Comparison of ENCODE assay signal across 1 cellular context in genomic region chr3:42902257-42902656, GRCh38.
TF ChIP-seq lines count a peak whose summit lies in the region.

No MANE protein-coding gene starts in this region.

TF ChIP-seq in K562, 482 proteins besides CTCF, POLR2A, EP300 and RAD21 (continued from another document and continues in another):
- TF ChIP-seq, protein P1, sequence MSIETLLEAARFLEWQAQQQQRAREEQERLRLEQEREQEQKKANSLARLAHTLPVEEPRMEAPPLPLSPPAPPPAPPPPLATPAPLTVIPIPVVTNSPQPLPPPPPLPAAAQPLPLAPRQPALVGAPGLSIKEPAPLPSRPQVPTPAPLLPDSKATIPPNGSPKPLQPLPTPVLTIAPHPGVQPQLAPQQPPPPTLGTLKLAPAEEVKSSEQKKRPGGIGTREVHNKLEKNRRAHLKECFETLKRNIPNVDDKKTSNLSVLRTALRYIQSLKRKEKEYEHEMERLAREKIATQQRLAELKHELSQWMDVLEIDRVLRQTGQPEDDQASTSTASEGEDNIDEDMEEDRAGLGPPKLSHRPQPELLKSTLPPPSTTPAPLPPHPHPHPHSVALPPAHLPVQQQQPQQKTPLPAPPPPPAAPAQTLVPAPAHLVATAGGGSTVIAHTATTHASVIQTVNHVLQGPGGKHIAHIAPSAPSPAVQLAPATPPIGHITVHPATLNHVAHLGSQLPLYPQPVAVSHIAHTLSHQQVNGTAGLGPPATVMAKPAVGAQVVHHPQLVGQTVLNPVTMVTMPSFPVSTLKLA (conservative IDR thresholded peaks at IDR 0.05) = no peak
- TF ChIP-seq, protein P2, sequence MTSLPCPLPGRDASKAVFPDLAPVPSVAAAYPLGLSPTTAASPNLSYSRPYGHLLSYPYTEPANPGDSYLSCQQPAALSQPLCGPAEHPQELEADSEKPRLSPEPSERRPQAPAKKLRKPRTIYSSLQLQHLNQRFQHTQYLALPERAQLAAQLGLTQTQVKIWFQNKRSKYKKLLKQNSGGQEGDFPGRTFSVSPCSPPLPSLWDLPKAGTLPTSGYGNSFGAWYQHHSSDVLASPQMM (CRISPR knock-in tag; IDR thresholded peaks at IDR 0.05) = no peak
- TF ChIP-seq EWSR1 (IDR thresholded peaks at IDR 0.05; ENCODE audit: borderline replicate concordance, low read depth, partially characterized antibody) = no peak
- TF ChIP-seq, protein P3, sequence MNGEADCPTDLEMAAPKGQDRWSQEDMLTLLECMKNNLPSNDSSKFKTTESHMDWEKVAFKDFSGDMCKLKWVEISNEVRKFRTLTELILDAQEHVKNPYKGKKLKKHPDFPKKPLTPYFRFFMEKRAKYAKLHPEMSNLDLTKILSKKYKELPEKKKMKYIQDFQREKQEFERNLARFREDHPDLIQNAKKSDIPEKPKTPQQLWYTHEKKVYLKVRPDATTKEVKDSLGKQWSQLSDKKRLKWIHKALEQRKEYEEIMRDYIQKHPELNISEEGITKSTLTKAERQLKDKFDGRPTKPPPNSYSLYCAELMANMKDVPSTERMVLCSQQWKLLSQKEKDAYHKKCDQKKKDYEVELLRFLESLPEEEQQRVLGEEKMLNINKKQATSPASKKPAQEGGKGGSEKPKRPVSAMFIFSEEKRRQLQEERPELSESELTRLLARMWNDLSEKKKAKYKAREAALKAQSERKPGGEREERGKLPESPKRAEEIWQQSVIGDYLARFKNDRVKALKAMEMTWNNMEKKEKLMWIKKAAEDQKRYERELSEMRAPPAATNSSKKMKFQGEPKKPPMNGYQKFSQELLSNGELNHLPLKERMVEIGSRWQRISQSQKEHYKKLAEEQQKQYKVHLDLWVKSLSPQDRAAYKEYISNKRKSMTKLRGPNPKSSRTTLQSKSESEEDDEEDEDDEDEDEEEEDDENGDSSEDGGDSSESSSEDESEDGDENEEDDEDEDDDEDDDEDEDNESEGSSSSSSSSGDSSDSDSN (IDR thresholded peaks at IDR 0.05; ENCODE audit: borderline replicate concordance in 1 of 2, low read depth in 2 of 2, low read length in 2 of 2) = no peak
- TF ChIP-seq ATF1 (CRISPR knock-in tag; IDR thresholded peaks at IDR 0.05) = no peak
- TF ChIP-seq ATF1 (tag; IDR thresholded peaks at IDR 0.05) = 0 out of 2 replicates have a peak, but pooled peaks have one; percentile 15
- no peak for TF ChIP-seq SREBF2 (CRISPR knock-in tag; IDR thresholded peaks at IDR 0.05)
- no peak for TF ChIP-seq ZNF589 (CRISPR knock-in tag; IDR thresholded peaks at IDR 0.05; ENCODE audit: low read depth)
- peak; percentile 95 for TF ChIP-seq ESRRA (IDR thresholded peaks at IDR 0.05; ENCODE audit: borderline replicate concordance, low read depth)
- no peak for TF ChIP-seq MYBL2 (IDR thresholded peaks at IDR 0.05; ENCODE audit: low read depth)
- TF ChIP-seq MYBL2 (CRISPR knock-in tag; IDR thresholded peaks at IDR 0.05; ENCODE audit: borderline replicate concordance) = no peak
- TF ChIP-seq GABPB2 (CRISPR knock-in tag; conservative IDR thresholded peaks at IDR 0.05) = no peak
- TF ChIP-seq ZNF12 (CRISPR knock-in tag; IDR thresholded peaks at IDR 0.05) = no peak
- TF ChIP-seq ZNF507 (tag; conservative IDR thresholded peaks at IDR 0.05) = no peak
- no peak for TF ChIP-seq ZNF668 (CRISPR knock-in tag; IDR thresholded peaks at IDR 0.05)
- no peak for TF ChIP-seq E2F1 (CRISPR knock-in tag; IDR thresholded peaks at IDR 0.05)
- peak; percentile 81 for TF ChIP-seq CBFA2T3 (IDR thresholded peaks at IDR 0.05)
- TF ChIP-seq ZNF184 (CRISPR knock-in tag; IDR thresholded peaks at IDR 0.05) = no peak
- TF ChIP-seq ARNT (IDR thresholded peaks at IDR 0.05) = no peak
- TF ChIP-seq ZNF584 (CRISPR knock-in tag; IDR thresholded peaks at IDR 0.05; ENCODE audit: low read depth) = 0 out of 2 replicates have a peak, but pooled peaks have one; percentile 72
- no peak for TF ChIP-seq CHAMP1 (IDR thresholded peaks at IDR 0.05)
- no peak for TF ChIP-seq ZBTB5 (IDR thresholded peaks at IDR 0.05)
- no peak for TF ChIP-seq ZNF217 (CRISPR knock-in tag; IDR thresholded peaks at IDR 0.05)
- no peak for TF ChIP-seq THRA (IDR thresholded peaks at IDR 0.05)
- no peak for TF ChIP-seq KLF1 (tag; IDR thresholded peaks at IDR 0.05)
- no peak for TF ChIP-seq ZNF224 (CRISPR knock-in tag; IDR thresholded peaks at IDR 0.05)
- TF ChIP-seq, protein P4, sequence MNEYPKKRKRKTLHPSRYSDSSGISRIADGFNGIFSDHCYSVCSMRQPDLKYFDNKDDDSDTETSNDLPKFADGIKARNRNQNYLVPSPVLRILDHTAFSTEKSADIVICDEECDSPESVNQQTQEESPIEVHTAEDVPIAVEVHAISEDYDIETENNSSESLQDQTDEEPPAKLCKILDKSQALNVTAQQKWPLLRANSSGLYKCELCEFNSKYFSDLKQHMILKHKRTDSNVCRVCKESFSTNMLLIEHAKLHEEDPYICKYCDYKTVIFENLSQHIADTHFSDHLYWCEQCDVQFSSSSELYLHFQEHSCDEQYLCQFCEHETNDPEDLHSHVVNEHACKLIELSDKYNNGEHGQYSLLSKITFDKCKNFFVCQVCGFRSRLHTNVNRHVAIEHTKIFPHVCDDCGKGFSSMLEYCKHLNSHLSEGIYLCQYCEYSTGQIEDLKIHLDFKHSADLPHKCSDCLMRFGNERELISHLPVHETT (CRISPR knock-in tag; conservative IDR thresholded peaks at IDR 0.05 in 1 of 2, IDR thresholded peaks at IDR 0.05 in 1 of 2) = 0 out of 4 replicates have a peak, but pooled peaks of 1 of the 2 experiments have one; percentile 37
- no peak for TF ChIP-seq YBX1 (IDR thresholded peaks at IDR 0.05)
- no peak for TF ChIP-seq NFXL1 (CRISPR knock-in tag; IDR thresholded peaks at IDR 0.05)
- TF ChIP-seq HMG20B (CRISPR knock-in tag; IDR thresholded peaks at IDR 0.05) = no peak
- peak; percentile 34; the same call in 1 of the 2 replicates for TF ChIP-seq RNF2 (IDR thresholded peaks at IDR 0.05)
- no peak for TF ChIP-seq EZH2 (IDR thresholded peaks at IDR 0.05; ENCODE audit: borderline replicate concordance, low read depth, low read length)
- TF ChIP-seq ZNF75A (CRISPR knock-in tag; IDR thresholded peaks at IDR 0.05) = no peak; the same call in 1 of the 2 replicates
- TF ChIP-seq SMARCA4 (IDR thresholded peaks at IDR 0.05) = peak; percentile 24; the same call in 1 of the 2 replicates
- TF ChIP-seq, protein P5, sequence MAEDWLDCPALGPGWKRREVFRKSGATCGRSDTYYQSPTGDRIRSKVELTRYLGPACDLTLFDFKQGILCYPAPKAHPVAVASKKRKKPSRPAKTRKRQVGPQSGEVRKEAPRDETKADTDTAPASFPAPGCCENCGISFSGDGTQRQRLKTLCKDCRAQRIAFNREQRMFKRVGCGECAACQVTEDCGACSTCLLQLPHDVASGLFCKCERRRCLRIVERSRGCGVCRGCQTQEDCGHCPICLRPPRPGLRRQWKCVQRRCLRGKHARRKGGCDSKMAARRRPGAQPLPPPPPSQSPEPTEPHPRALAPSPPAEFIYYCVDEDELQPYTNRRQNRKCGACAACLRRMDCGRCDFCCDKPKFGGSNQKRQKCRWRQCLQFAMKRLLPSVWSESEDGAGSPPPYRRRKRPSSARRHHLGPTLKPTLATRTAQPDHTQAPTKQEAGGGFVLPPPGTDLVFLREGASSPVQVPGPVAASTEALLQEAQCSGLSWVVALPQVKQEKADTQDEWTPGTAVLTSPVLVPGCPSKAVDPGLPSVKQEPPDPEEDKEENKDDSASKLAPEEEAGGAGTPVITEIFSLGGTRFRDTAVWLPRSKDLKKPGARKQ (CRISPR knock-in tag; IDR thresholded peaks at IDR 0.05) = no peak
- TF ChIP-seq ZNF311 (CRISPR knock-in tag; IDR thresholded peaks at IDR 0.05) = no peak
- TF ChIP-seq CEBPG (CRISPR knock-in tag; IDR thresholded peaks at IDR 0.05) = no peak
- TF ChIP-seq CEBPG (tag; conservative IDR thresholded peaks at IDR 0.05 in 1 of 2, IDR thresholded peaks at IDR 0.05 in 1 of 2) = no peak
- TF ChIP-seq BDP1 (IDR thresholded peaks at IDR 0.05; ENCODE audit: insufficient read depth, insufficient read length) = no peak
- TF ChIP-seq USF1 (CRISPR knock-in tag; IDR thresholded peaks at IDR 0.05) = no peak
- no peak for TF ChIP-seq RFX1 (IDR thresholded peaks at IDR 0.05)
- TF ChIP-seq, protein P6, sequence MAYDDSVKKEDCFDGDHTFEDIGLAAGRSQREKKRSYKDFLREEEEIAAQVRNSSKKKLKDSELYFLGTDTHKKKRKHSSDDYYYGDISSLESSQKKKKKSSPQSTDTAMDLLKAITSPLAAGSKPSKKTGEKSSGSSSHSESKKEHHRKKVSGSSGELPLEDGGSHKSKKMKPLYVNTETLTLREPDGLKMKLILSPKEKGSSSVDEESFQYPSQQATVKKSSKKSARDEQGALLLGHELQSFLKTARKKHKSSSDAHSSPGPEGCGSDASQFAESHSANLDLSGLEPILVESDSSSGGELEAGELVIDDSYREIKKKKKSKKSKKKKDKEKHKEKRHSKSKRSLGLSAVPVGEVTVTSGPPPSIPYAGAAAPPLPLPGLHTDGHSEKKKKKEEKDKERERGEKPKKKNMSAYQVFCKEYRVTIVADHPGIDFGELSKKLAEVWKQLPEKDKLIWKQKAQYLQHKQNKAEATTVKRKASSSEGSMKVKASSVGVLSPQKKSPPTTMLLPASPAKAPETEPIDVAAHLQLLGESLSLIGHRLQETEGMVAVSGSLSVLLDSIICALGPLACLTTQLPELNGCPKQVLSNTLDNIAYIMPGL (CRISPR knock-in tag; IDR thresholded peaks at IDR 0.05) = no peak
- TF ChIP-seq SIRT6 (IDR thresholded peaks at IDR 0.05; ENCODE audit: low read depth, low read length) = no peak
